10 cellular contexts compared by ENCODE assay signal in genomic region chr7:130945411-130945811, GRCh38.
A peak's percentile ranks its signal among the peaks of the same experiment; 100 is the strongest.
DNase-seq lines count a peak whose midpoint lies in the region; ATAC-seq, FAIRE-seq and TF ChIP-seq lines count a peak whose summit lies in the region.
"Had no signal": no experiment of that assay in that cellular context is flagged by ENCODE, and none has a peak within 500 bp of the region (broad histone marks: within the 10 kb centered on the region; RNA-seq: fewer than 3 reads in every experiment).

No MANE protein-coding gene starts in this region.

- no peak overlapping the region for H3K4me3 Mint-ChIP-seq in immature natural killer cell

- DNase-seq in A673 (ENCODE audit: low spot score) = no peak
- DNase-seq in RWPE1 (ENCODE audit: low spot score) = no peak
- no peak for DNase-seq in immature natural killer cell
- DNase-seq in pancreas = no peak
- no peak for DNase-seq in activated CD8-positive, alpha-beta memory T cell treated with anti-CD3 and anti-CD28 coated beads, Interleukin-2, amount 50 U/mL, for 4 hours
- DNase-seq: NCI-H1092 treated with DMSO at 0.1 percent for 48 hours, SHP77 treated with DMSO at 0.1 percent for 48 hours had no signal

- H3K36me3 Mint-ChIP-seq in immature natural killer cell = no peaks in the 10 kb centered on the region

- H3K27me3 ChIP-seq in A673 (replicated peaks; ENCODE audit: insufficient read depth, low read depth, low read length, poor library complexity) = no peaks in the 10 kb centered on the region
- H3K27me3 ChIP-seq in pancreas = no peaks in the 10 kb centered on the region

- H3K4me1 ChIP-seq in A673 (ENCODE audit: insufficient read depth, low read length, poor library complexity, severe bottlenecking) (peaks cover 75% of the 10 kb centered on the region), pancreas (peaks cover 8 to 27% (median 13%) of the 10 kb centered on the region in 3 donors)

- POLR2A ChIA-PET in A673 (lab: Charles Lee; ENCODE audit: low non-redundant PET) = no interaction called here
- POLR2A ChIA-PET in RWPE1 (lab: Yijun Ruan, JAX; ENCODE audit: low non-redundant PET) = no interaction called here

- TF ChIP-seq CTCF in A673 (conservative IDR thresholded peaks at IDR 0.05; ENCODE audit: low read depth, low read length) = no peak
- TF ChIP-seq CTCF in RWPE1 (conservative IDR thresholded peaks at IDR 0.05; ENCODE audit: low read depth) = no peak
- TF ChIP-seq CTCF in pancreas (IDR thresholded peaks at IDR 0.05) = no peak

- FAIRE-seq in pancreas (lab: Jason Lieb, UNC) = no peak

- H3K27ac Mint-ChIP-seq in immature natural killer cell = peak overlapping the region; percentile 18 to 86 (median 74)

- ATAC-seq in GM21528 (IDR thresholded peaks at IDR 0.05; ENCODE audit: low FRiP score, unreplicated experiment) (no peak), GM18519 (IDR thresholded peaks at IDR 0.05; ENCODE audit: low FRiP score, unreplicated experiment) (no peak), pancreas (no peak)

- peaks cover 53 to 76% of the 10 kb centered on the region in 2 donors for H3K4me1 Mint-ChIP-seq in immature natural killer cell

- H3K4me3 ChIP-seq in A673 (ENCODE audit: low read depth, low read length, poor library complexity, severe bottlenecking) (no peak overlapping the region), pancreas (no peak overlapping the region)

- 90 to 94% methylated on average over 5 of the region's 5 CpGs for WGBS in pancreas, 2 donors

- peaks cover 2 to 19% (median 19%) of the 10 kb centered on the region in 3 donors for H3K27me3 Mint-ChIP-seq in immature natural killer cell (ENCODE audit: low read depth in 3 of 3)

- no peaks in the 10 kb centered on the region for H3K9me3 Mint-ChIP-seq in immature natural killer cell

- peak; percentile 16 for TF ChIP-seq POLR2A in GM19193 (IDR thresholded peaks at IDR 0.05; ENCODE audit: extremely low read depth, insufficient read depth, insufficient read length)

- H3K27ac ChIP-seq in A673 (ENCODE audit: low read depth, low read length, poor library complexity, severe bottlenecking) (peak overlapping the region; percentile 94), RWPE1 (peak overlapping the region; percentile 68), pancreas (no peak overlapping the region)

- H3K9me3 ChIP-seq in A673 (ENCODE audit: low read depth, low read length, poor library complexity, severe bottlenecking) (no peaks in the 10 kb centered on the region), pancreas (no peaks in the 10 kb centered on the region)

- CTCF ChIA-PET in A673 (lab: Charles Lee) (interaction anchor here (1.1 kb wide), 1 partner anchor 15 kb away, joined by 3 read pairs; no protein-coding TSS in a partner anchor), RWPE1 (lab: Yijun Ruan, JAX) (interaction anchor here (0.6 to 1.1 kb wide), 3 partner anchors 8 to 56 kb away, joined by 3 to 8 read pairs (median 3); no protein-coding TSS in a partner anchor)

- intact Hi-C loops in A673 (cut with micrococcal nuclease; ENCODE audit: unreplicated experiment) = no loop called here
- intact Hi-C loops in pancreas (cut with DNase I) = no loop called here

- H3K36me3 ChIP-seq in A673 (ENCODE audit: insufficient read depth, low read length, poor library complexity, severe bottlenecking) = peaks cover 58% of the 10 kb centered on the region
- no peaks in the 10 kb centered on the region for H3K36me3 ChIP-seq in pancreas

- BruUV-seq in A673 (replicated peaks; lab: Mats Ljungman, UMichigan) = no TSS peak

Comparison
In these comparisons a context has a peak if more than half of its experiments do, and no peak if none do; other contexts are left out.
1. H3K27ac ChIP-seq: peak in A673 (single experiment) and RWPE1 (single experiment); none in pancreas (0 of 4).